Comparison of ENCODE assay signal across 9 cellular contexts in the genomic region with DNA sequence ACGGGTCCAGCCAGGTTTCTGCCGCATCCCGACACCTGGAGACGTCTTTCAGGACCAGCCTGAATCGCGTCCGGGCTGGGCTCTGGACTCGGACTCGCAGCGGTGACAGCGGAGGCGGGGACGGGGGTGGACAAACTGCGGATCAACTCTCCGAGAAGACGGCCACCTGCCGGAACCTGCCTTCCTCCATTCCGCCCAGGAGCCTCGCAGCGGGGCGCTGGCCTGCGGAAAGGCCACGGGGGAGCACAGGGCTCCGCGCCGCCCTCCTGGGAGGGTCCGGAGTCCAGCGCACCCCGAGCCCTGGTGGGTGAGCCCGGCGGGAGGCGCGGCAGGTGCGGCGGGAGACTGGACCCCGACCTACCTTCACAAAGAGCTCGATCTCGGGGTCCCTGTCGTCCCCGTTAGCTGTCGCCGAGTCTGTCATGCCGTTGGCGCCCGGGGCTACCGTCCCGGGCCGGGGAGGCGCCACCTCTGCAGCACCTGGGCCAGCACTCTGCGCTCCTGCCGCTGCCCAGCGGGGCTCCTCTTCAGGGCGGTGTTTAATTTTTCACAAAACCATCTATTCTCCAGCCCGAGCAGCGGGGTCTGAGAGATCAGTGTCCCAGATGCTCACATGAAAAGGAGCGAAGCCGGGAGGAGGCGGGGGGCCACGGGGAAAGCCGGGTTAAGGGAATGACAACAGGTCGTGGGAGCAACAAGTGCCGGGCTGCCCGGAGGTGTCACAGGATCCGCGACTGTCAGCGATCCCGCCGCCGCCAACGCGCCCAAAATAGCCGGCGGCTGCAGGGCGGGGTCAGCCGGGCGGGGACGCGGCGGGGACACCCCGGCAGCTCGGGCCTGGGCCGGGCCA. TPM values are rescaled to one million over a fixed set of nuclear protein-coding genes. Genes with fewer than 3 reads are reported as not detected.
A peak's percentile ranks its signal among the peaks of the same experiment; 100 is the strongest.
DNase-seq lines count a peak whose midpoint lies in the region; ATAC-seq and TF ChIP-seq lines count a peak whose summit lies in the region.
"Had no signal": no experiment of that assay in that cellular context is flagged by ENCODE, and none has a peak within 500 bp of the region (broad histone marks: within the 10 kb centered on the region; RNA-seq: fewer than 3 reads in every experiment).

Gene CLIC5, minus strand, starts transcription at position 742 of the 850 bp plus-strand sequence. Its CDS starts 318 bp downstream, at position 424.

- H3K4me1 ChIP-seq in RWPE2 (ENCODE audit: insufficient read depth, poor library complexity, severe bottlenecking) (no peaks in the 10 kb centered on the region), body of pancreas (peaks cover 19% of the 10 kb centered on the region)

- H3K36me3 ChIP-seq in RWPE2 (ENCODE audit: low read depth) = no peaks in the 10 kb centered on the region
- no peaks in the 10 kb centered on the region for H3K36me3 ChIP-seq in body of pancreas (replicated peaks in 1 of 2; ENCODE audit: insufficient read depth in 1 of 2, low read depth in 2 of 2)

- no peak for TF ChIP-seq POLR2A in body of pancreas (IDR thresholded peaks at IDR 0.05)

- peaks cover 57% of the 10 kb centered on the region for H3K27me3 ChIP-seq in RWPE2 (ENCODE audit: insufficient read depth, poor library complexity, severe bottlenecking)
- H3K27me3 ChIP-seq in body of pancreas = peaks cover 0 to 3% of the 10 kb centered on the region in 2 donors

- TF ChIP-seq CTCF in GM10248 (IDR thresholded peaks at IDR 0.05; ENCODE audit: control extremely low read depth, extremely low read depth, low read depth, missing control alignments) = no peak
- no peak for TF ChIP-seq CTCF in RWPE2 (IDR thresholded peaks at IDR 0.05; ENCODE audit: poor library complexity, severe bottlenecking)
- TF ChIP-seq CTCF in body of pancreas (IDR thresholded peaks at IDR 0.05) = peak in 1 of 7 experiments; percentile 5

- H3K9me3 ChIP-seq in RWPE2 (ENCODE audit: severe bottlenecking) = peaks cover 6% of the 10 kb centered on the region
- no peaks in the 10 kb centered on the region for H3K9me3 ChIP-seq in body of pancreas

- CTCF ChIA-PET in GM10248 (lab: Yijun Ruan, JAX) = interaction anchor here (1.1 kb wide), 1 partner anchor 17 kb away, joined by 4 read pairs; no protein-coding TSS in a partner anchor

- peak; percentile 61 for DNase-seq in GM10248 (ENCODE audit: extremely low spot score)
- DNase-seq in RWPE2 (ENCODE audit: low spot score) = no peak
- peak; percentile 12 to 53 (median 34) for DNase-seq in body of pancreas
- DNase-seq in left kidney (ENCODE audit: low read depth, low spot score) = peak; percentile 63
- peak; percentile 56 for DNase-seq in stimulated activated CD8-positive, alpha-beta memory T cell treated with anti-CD3 and anti-CD28 coated beads, Interleukin-4, amount 100 ng/mL, for 48 hours
- no peak for DNase-seq in posterior vena cava (ENCODE audit: low spot score)
- no peak for DNase-seq in RPMI8226
- no peak for DNase-seq in DMS114 treated with DMSO at 0.1 percent for 48 hours (lab: John Stamatoyannopoulos, UW; ENCODE audit: unreplicated experiment)

- 0% methylated on average over 32 to 79 of the region's 82 CpGs for WGBS in body of pancreas, 2 donors

- peak within 1 kb of the TSS; percentile 15 for H3K4me3 ChIP-seq in RWPE2 (ENCODE audit: severe bottlenecking)
- peak within 1 kb of the TSS in 1 of 2 donors; percentile 43 for H3K4me3 ChIP-seq in body of pancreas

- ATAC-seq in RWPE2 (ENCODE audit: low read depth) (peak; percentile 55; the same call in 2 of the 3 replicates), body of pancreas (peak; percentile 63)

- intact Hi-C loops in body of pancreas (cut with DNase I) = no loop called here
- intact Hi-C loops in posterior vena cava (cut with DNase I) = no loop called here

- POLR2A ChIA-PET in GM10248 (lab: Yijun Ruan, JAX) = no interaction called here

- H3K27ac ChIP-seq in RWPE2 (ENCODE audit: poor library complexity, severe bottlenecking) (no peak within 1 kb of the TSS), body of pancreas (peak within 1 kb of the TSS in 1 of 4 donors; percentile 19)

RNA-seq across cellular contexts. Expression of gene CLIC5, which starts in this region (rescaled TPM):
- 1 to 10 TPM; 1.6 to 3.3 TPM for total RNA-seq in body of pancreas
- total RNA-seq in posterior vena cava = 1 to 10 TPM; 7.6 to 9.4 TPM
- total RNA-seq: fibroblast of villous mesenchyme had no signal

Comparison
In these comparisons a context has a peak if more than half of its experiments do, and no peak if none do; other contexts are left out.
1. DNase-seq: peak in GM10248 (single experiment), body of pancreas (4 of 4), left kidney (single experiment) and stimulated activated CD8-positive, alpha-beta memory T cell treated with anti-CD3 and anti-CD28 coated beads, Interleukin-4, amount 100 ng/mL, for 48 hours (single experiment); none in RWPE2 (single experiment), posterior vena cava (single experiment), RPMI8226 (single experiment) and DMS114 treated with DMSO at 0.1 percent for 48 hours (single experiment).